In genomic region chr18:44725300-44726096, GRCh38 we compare ENCODE assay signal across 8 cellular contexts. TPM values are rescaled to one million over a fixed set of nuclear protein-coding genes. Genes with fewer than 3 reads are reported as not detected.
A peak's percentile ranks its signal among the peaks of the same experiment; 100 is the strongest.
DNase-seq lines count a peak whose midpoint lies in the region; ATAC-seq, FAIRE-seq and TF ChIP-seq lines count a peak whose summit lies in the region.

No MANE protein-coding gene starts in this region.

- WGBS in right lobe of liver (ENCODE audit: insufficient coverage, low coverage, low lambda C conversion rate, missing lambda C conversion rate), result 15% methylated on average over 5 of the region's 5 CpGs

- H3K9me3 ChIP-seq in right lobe of liver, result no peaks in the 10 kb centered on the region

- H3K4me1 ChIP-seq in right lobe of liver, result peaks cover 0 to 27% (median 17%) of the 10 kb centered on the region in 4 donors

- H3K27me3 ChIP-seq in right lobe of liver, result no peaks in the 10 kb centered on the region

- no peaks in the 10 kb centered on the region for H3K36me3 ChIP-seq in right lobe of liver

- H3K4me3 ChIP-seq in right lobe of liver, result no peak overlapping the region

- no peak for TF ChIP-seq CTCF in right lobe of liver (IDR thresholded peaks at IDR 0.05)

- H3K27ac ChIP-seq in right lobe of liver, result peak overlapping the region in 2 of 3 donors; percentile 54 to 80

- no peak for FAIRE-seq in H54 (lab: Jason Lieb, UNC)

- peak; percentile 39 for ATAC-seq in GM18519 (IDR thresholded peaks at IDR 0.05; ENCODE audit: low FRiP score, unreplicated experiment)
- ATAC-seq in HG03097 (IDR thresholded peaks at IDR 0.05; ENCODE audit: low FRiP score, unreplicated experiment), result peak; percentile 57
- ATAC-seq in right lobe of liver, result peak; percentile 54 to 90 (median 66)

- intact Hi-C loops in right lobe of liver (cut with DNase I), result no loop called here

- DNase-seq in T-helper 1 cell (peak in 4 of 5 donors; percentile 13 to 93 (median 16)), astrocyte of the hippocampus (ENCODE audit: low read depth, low spot score) (peak; percentile 76), right lobe of liver (peak in 1 of 3 donors; percentile 76), NCI-H82 treated with DMSO at 0.1 percent for 48 hours (lab: John Stamatoyannopoulos, UW; ENCODE audit: unreplicated experiment) (no peak), H54 (ENCODE audit: insufficient read length, low spot score) (no peak)
- DNase-seq in stimulated activated CD8-positive, alpha-beta memory T cell treated with anti-CD3 and anti-CD28 coated beads, Interleukin-2, amount 100 ng/mL, for 1 hour (ENCODE audit: low read depth in 2 of 2), result peak; percentile 30 to 44

- TF ChIP-seq POLR2A in right lobe of liver (IDR thresholded peaks at IDR 0.05) (no peak), H54 (IDR thresholded peaks at IDR 0.05; ENCODE audit: low read depth, low read length) (no peak)

RNA-seq across cellular contexts. Expression of gene SETBP1, which starts 44.8 kb away (rescaled TPM):
- 10 to 100 TPM; 14.3 to 29.1 (median 16.6) TPM for total RNA-seq in right lobe of liver

Comparison
In these comparisons a context has a peak if more than half of its experiments do, and no peak if none do; other contexts are left out.
1. DNase-seq: peak in T-helper 1 cell (4 of 5), astrocyte of the hippocampus (single experiment) and stimulated activated CD8-positive, alpha-beta memory T cell treated with anti-CD3 and anti-CD28 coated beads, Interleukin-2, amount 100 ng/mL, for 1 hour (2 of 2); none in NCI-H82 treated with DMSO at 0.1 percent for 48 hours (single experiment) and H54 (single experiment).
2. Peak in every context shown above with its lines, with median percentiles within 50 percentile points of each other: ATAC-seq.